23 cellular contexts compared by ENCODE assay signal in the genomic region with DNA sequence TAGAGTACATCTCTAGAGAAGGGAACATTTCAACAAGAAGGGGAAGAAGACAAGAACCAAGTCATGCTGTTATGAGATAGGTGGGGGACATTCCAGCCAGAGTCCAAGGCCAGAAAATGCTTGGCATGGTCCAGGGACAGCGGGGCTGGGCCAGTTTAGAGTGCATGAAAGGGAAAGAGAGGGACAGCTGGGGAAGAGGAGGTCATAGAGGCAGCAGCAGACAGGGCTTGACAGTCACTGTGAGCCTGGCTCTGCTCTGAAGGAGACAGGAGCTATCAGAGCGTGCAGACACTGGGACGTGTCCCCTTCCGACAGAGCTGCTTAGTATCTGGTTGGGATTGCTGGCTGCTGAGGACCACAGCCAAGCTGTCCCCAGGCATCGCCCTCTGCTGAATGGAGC. TPM values are rescaled to one million over a fixed set of nuclear protein-coding genes. Genes with fewer than 3 reads are reported as not detected.
"Had no signal": no experiment of that assay in that cellular context is flagged by ENCODE, and none has a peak within 500 bp of the region (broad histone marks: within the 10 kb centered on the region; RNA-seq: fewer than 3 reads in every experiment).

No MANE protein-coding gene starts in this region.

- H3K4me3 ChIP-seq: K562 had no signal

- ATAC-seq: K562, SK-N-SH treated with all-trans-retinoic acid at 6 μM for 48 hours had no signal

- H3K4me2 ChIP-seq: KMS-11 had no signal

- H3K27ac ChIP-seq: HL-60, KMS-11 had no signal

- DNase-seq: Kasumi-1, MM.1S, NCI-H1092 treated with DMSO at 0.1 percent for 48 hours, NCI-H1436, NCI-H187, NCI-H2029, NCI-H2081 treated with DMSO at 0.1 percent for 48 hours, NCI-H2171, NCI-H226, NCI-H446, NCI-H510A, NCI-H524 treated with DMSO at 0.1 percent for 48 hours, NCI-H69, NCI-H774, RPMI8226, SHP77 had no signal

- H3K9ac ChIP-seq: KMS-11 had no signal

RNA-seq across cellular contexts. Expression of a gene that starts 35.7 kb away (rescaled TPM):
- total RNA-seq: K562, M059J, SK-MEL-5 had no signal
- polyA plus RNA-seq: IgD-negative memory B cell, K562 had no signal
